ENCODE assay signal across 26 cellular contexts in genomic region chr9:129012343-129012742, GRCh38.
"Had no signal": no experiment of that assay in that cellular context is flagged by ENCODE, and none has a peak within 500 bp of the region (broad histone marks: within the 10 kb centered on the region; RNA-seq: fewer than 3 reads in every experiment).

No MANE protein-coding gene starts in this region.

- H3K4me3 ChIP-seq: body of pancreas, cardiac muscle cell, gastroesophageal sphincter, heart left ventricle, right atrium auricular region, testis, transverse colon had no signal

- H3K4me1 Mint-ChIP-seq: activated CD4-positive, alpha-beta memory T cell treated with anti-CD3 and anti-CD28 coated beads, Interleukin-2, amount 10 ng/mL, durations not matched to agents 7 days and 5 days; activated CD4-positive, alpha-beta T cell treated with anti-CD3 and anti-CD28 coated beads, Interleukin-2, amount 10 ng/mL, durations not matched to agents 7 days and 5 days; immature natural killer cell; naive B cell had no signal

- H3K36me3 Mint-ChIP-seq: naive B cell had no signal

- H3K27ac Mint-ChIP-seq: activated CD4-positive, alpha-beta memory T cell treated with anti-CD3 and anti-CD28 coated beads, Interleukin-2, amount 10 ng/mL, durations not matched to agents 7 days and 5 days; activated CD4-positive, alpha-beta T cell treated with anti-CD3 and anti-CD28 coated beads, Interleukin-2, amount 10 ng/mL, durations not matched to agents 7 days and 5 days; activated naive CD8-positive, alpha-beta T cell; activated T-helper 2 cell treated with anti-CD3 and anti-CD28 coated beads, Interferon-gamma antibody, Interleukin-2, Interleukin-4, amounts not matched to agents 10 μg/mL and 5 μg/mL and 100 μg/mL, durations not matched to agents 14 hours and 24 hours and 36 hours; immature natural killer cell; mesothelial cell of epicardium had no signal

- H3K27me3 ChIP-seq: body of pancreas, cardiac muscle cell, gastroesophageal sphincter, heart left ventricle, right atrium auricular region, testis, transverse colon had no signal

- ATAC-seq: body of pancreas; effector memory CD8-positive, alpha-beta T cell; gastroesophageal sphincter; heart left ventricle had no signal

- H3K4me3 Mint-ChIP-seq: activated CD4-positive, alpha-beta memory T cell treated with anti-CD3 and anti-CD28 coated beads, Interleukin-2, amount 10 ng/mL, durations not matched to agents 7 days and 5 days; activated CD4-positive, alpha-beta T cell treated with anti-CD3 and anti-CD28 coated beads, Interleukin-2, amount 10 ng/mL, durations not matched to agents 7 days and 5 days; activated naive CD8-positive, alpha-beta T cell; activated T-cell treated with anti-CD3 and anti-CD28 coated beads, Interleukin-2, amount 50 U/mL, for 4 hours; effector memory CD8-positive, alpha-beta T cell; immature natural killer cell; mesothelial cell of epicardium; naive B cell had no signal

- H3K4me1 ChIP-seq: body of pancreas had no signal

- H3K9me3 Mint-ChIP-seq: activated CD4-positive, alpha-beta memory T cell treated with anti-CD3 and anti-CD28 coated beads, Interleukin-2, amount 10 ng/mL, durations not matched to agents 7 days and 5 days; activated CD4-positive, alpha-beta T cell treated with anti-CD3 and anti-CD28 coated beads, Interleukin-2, amount 10 ng/mL, durations not matched to agents 7 days and 5 days; activated T-cell treated with anti-CD3 and anti-CD28 coated beads, Interleukin-2, amount 50 U/mL, for 4 hours; activated T-helper 2 cell treated with anti-CD3 and anti-CD28 coated beads, Interferon-gamma antibody, Interleukin-2, Interleukin-4, amounts not matched to agents 10 μg/mL and 5 μg/mL and 100 μg/mL, durations not matched to agents 14 hours and 24 hours and 36 hours; effector memory CD8-positive, alpha-beta T cell; mesothelial cell of epicardium; naive B cell had no signal

- H3K9me3 ChIP-seq: body of pancreas, gastroesophageal sphincter, heart left ventricle, right atrium auricular region, testis, transverse colon had no signal

- DNase-seq: activated CD4-positive, alpha-beta memory T cell treated with anti-CD3 and anti-CD28 coated beads, Interleukin-2, amount 10 ng/mL, durations not matched to agents 7 days and 5 days; activated CD4-positive, alpha-beta T cell treated with anti-CD3 and anti-CD28 coated beads for 1 hour; activated CD4-positive, alpha-beta T cell treated with anti-CD3 and anti-CD28 coated beads, Interleukin-2, amount 10 ng/mL, durations not matched to agents 7 days and 5 days; activated CD8-positive, alpha-beta memory T cell treated with anti-CD3 and anti-CD28 coated beads, Interleukin-2, amount 50 U/mL, for 48 hours; activated T-cell treated with anti-CD3 and anti-CD28 coated beads, Interleukin-2, amount 50 U/mL, for 4 hours; aorta; body of pancreas; cortex of kidney; effector memory CD8-positive, alpha-beta T cell; heart left ventricle; hypothalamus; immature natural killer cell; naive B cell; occipital lobe; stimulated activated CD4-positive, alpha-beta T cell treated with anti-CD3 and anti-CD28 coated beads, Interleukin-15, amount 100 ng/mL, for 24 hours; stimulated activated CD4-positive, alpha-beta T cell treated with anti-CD3 and anti-CD28 coated beads, Interleukin-2, amount 100 ng/mL, for 24 hours; stimulated activated naive CD4-positive, alpha-beta T cell; T-helper 9 cell; testis; transverse colon had no signal

- H3K27ac ChIP-seq: body of pancreas, cardiac muscle cell, gastroesophageal sphincter, heart left ventricle, right atrium auricular region, testis, transverse colon had no signal

- H3K27me3 Mint-ChIP-seq: activated CD4-positive, alpha-beta memory T cell treated with anti-CD3 and anti-CD28 coated beads, Interleukin-2, amount 10 ng/mL, durations not matched to agents 7 days and 5 days; activated CD4-positive, alpha-beta T cell treated with anti-CD3 and anti-CD28 coated beads, Interleukin-2, amount 10 ng/mL, durations not matched to agents 7 days and 5 days; activated naive CD8-positive, alpha-beta T cell; effector memory CD8-positive, alpha-beta T cell; naive B cell had no signal
